ENCODE assay signal across 21 cellular contexts in genomic region chr1:54619749-54620148, GRCh38. TPM values are rescaled to one million over a fixed set of nuclear protein-coding genes. Genes with fewer than 3 reads are reported as not detected.
DNase-seq lines count a peak whose midpoint lies in the region; ATAC-seq and TF ChIP-seq lines count a peak whose summit lies in the region.
"Had no signal": no experiment of that assay in that cellular context is flagged by ENCODE, and none has a peak within 500 bp of the region (broad histone marks: within the 10 kb centered on the region; RNA-seq: fewer than 3 reads in every experiment).

No MANE protein-coding gene starts in this region.

- H3K9me3 ChIP-seq in neural progenitor cell (ENCODE audit: low read depth): no peaks in the 10 kb centered on the region
- H3K9me3 ChIP-seq: MG63 had no signal

- H3K27me3 ChIP-seq in neural progenitor cell: no peaks in the 10 kb centered on the region
- H3K27me3 ChIP-seq: MG63 had no signal

- TF ChIP-seq CTCF in glutamatergic neuron (IDR thresholded peaks at IDR 0.05; ENCODE audit: partially characterized antibody, unreplicated experiment) (no peak), neural progenitor cell (IDR thresholded peaks at IDR 0.05) (no peak)

- no peak for ATAC-seq in GM19324 (IDR thresholded peaks at IDR 0.05; ENCODE audit: low FRiP score, unreplicated experiment)
- no peak for ATAC-seq in activated CD8-positive, alpha-beta T cell treated with anti-CD3 and anti-CD28 coated beads, Interleukin-2, amount 10 ng/mL, durations not matched to agents 7 days and 5 days
- no peak for ATAC-seq in GM21390 (IDR thresholded peaks at IDR 0.05; ENCODE audit: unreplicated experiment)

- H3K4me3 Mint-ChIP-seq in glutamatergic neuron (ENCODE audit: unreplicated experiment) (peak overlapping the region; percentile 5), neural progenitor cell (no peak overlapping the region)
- no peak overlapping the region for H3K4me3 Mint-ChIP-seq in activated CD8-positive, alpha-beta T cell treated with anti-CD3 and anti-CD28 coated beads, Interleukin-2, amount 10 ng/mL, durations not matched to agents 7 days and 5 days
- H3K4me3 Mint-ChIP-seq: B cell; CD4-positive, alpha-beta memory T cell had no signal

- no peak overlapping the region for H3K4me3 ChIP-seq in neural progenitor cell
- H3K4me3 ChIP-seq: MG63 had no signal

- peaks cover 2% of the 10 kb centered on the region for H3K27me3 Mint-ChIP-seq in glutamatergic neuron (ENCODE audit: unreplicated experiment)
- H3K27me3 Mint-ChIP-seq in neural progenitor cell (ENCODE audit: insufficient read depth, low read depth): peaks cover 6% of the 10 kb centered on the region
- peaks cover 3% of the 10 kb centered on the region for H3K27me3 Mint-ChIP-seq in activated CD8-positive, alpha-beta T cell treated with anti-CD3 and anti-CD28 coated beads, Interleukin-2, amount 10 ng/mL, durations not matched to agents 7 days and 5 days (ENCODE audit: low read depth)

- no peak for TF ChIP-seq POLR2A in erythroblast (IDR thresholded peaks at IDR 0.05; ENCODE audit: low read length)

- no peaks in the 10 kb centered on the region for H3K79me2 ChIP-seq in neural progenitor cell (ENCODE audit: low read depth)

- H3K4me2 ChIP-seq in neural progenitor cell: no peak overlapping the region

- H3F3A ChIP-seq in neural progenitor cell (ENCODE audit: low read depth): no peaks in the 10 kb centered on the region

- CTCF ChIA-PET in activated CD8-positive, alpha-beta T cell treated with anti-CD3 and anti-CD28 coated beads, Interleukin-2, amount 10 ng/mL, durations not matched to agents 7 days and 5 days (lab: Charles Lee): no interaction called here

- no peaks in the 10 kb centered on the region for H3K36me3 ChIP-seq in neural progenitor cell
- H3K36me3 ChIP-seq: MG63 had no signal

- H3K36me3 Mint-ChIP-seq in glutamatergic neuron (ENCODE audit: unreplicated experiment): no peaks in the 10 kb centered on the region
- no peaks in the 10 kb centered on the region for H3K36me3 Mint-ChIP-seq in neural progenitor cell
- no peaks in the 10 kb centered on the region for H3K36me3 Mint-ChIP-seq in activated CD8-positive, alpha-beta T cell treated with anti-CD3 and anti-CD28 coated beads, Interleukin-2, amount 10 ng/mL, durations not matched to agents 7 days and 5 days (ENCODE audit: low read depth)
- H3K36me3 Mint-ChIP-seq: CD4-positive, alpha-beta memory T cell had no signal

- H3K9me3 Mint-ChIP-seq in glutamatergic neuron (ENCODE audit: unreplicated experiment) (peaks cover 5% of the 10 kb centered on the region), neural progenitor cell (no peaks in the 10 kb centered on the region)
- H3K9me3 Mint-ChIP-seq in activated CD8-positive, alpha-beta T cell treated with anti-CD3 and anti-CD28 coated beads, Interleukin-2, amount 10 ng/mL, durations not matched to agents 7 days and 5 days (ENCODE audit: insufficient read depth): no peaks in the 10 kb centered on the region
- H3K9me3 Mint-ChIP-seq: CD4-positive, alpha-beta memory T cell had no signal

- DNase-seq in DMS 273 (lab: John Stamatoyannopoulos, UW; ENCODE audit: unreplicated experiment): peak; percentile 37
- no peak for DNase-seq in DMS 273 treated with DMSO at 0.1 percent for 48 hours (lab: John Stamatoyannopoulos, UW)
- peak; percentile 35 for DNase-seq in glutamatergic neuron
- DNase-seq in neural progenitor cell (ENCODE audit: low spot score): peak; percentile 26
- DNase-seq in activated CD8-positive, alpha-beta T cell treated with anti-CD3 and anti-CD28 coated beads, Interleukin-2, amount 10 ng/mL, durations not matched to agents 7 days and 5 days: no peak
- no peak for DNase-seq in erythroblast (lab: John Stamatoyannopoulos, UW)
- DNase-seq: Calu3; CD4-positive, alpha-beta memory T cell; GF-D8; IMR-90; Karpas-422; MG63; NCI-H1092 treated with DMSO at 0.1 percent for 48 hours; NCI-H1694; NCI-H510A treated with DMSO at 0.1 percent for 48 hours; NCI-H82 had no signal

- H3K9ac ChIP-seq in neural progenitor cell: no peak overlapping the region

- H3K27ac Mint-ChIP-seq in glutamatergic neuron (ENCODE audit: unreplicated experiment): no peak overlapping the region
- no peak overlapping the region for H3K27ac Mint-ChIP-seq in neural progenitor cell
- H3K27ac Mint-ChIP-seq in activated CD8-positive, alpha-beta T cell treated with anti-CD3 and anti-CD28 coated beads, Interleukin-2, amount 10 ng/mL, durations not matched to agents 7 days and 5 days: no peak overlapping the region
- H3K27ac Mint-ChIP-seq: B cell had no signal

- no peaks in the 10 kb centered on the region for H4K20me1 ChIP-seq in neural progenitor cell (ENCODE audit: low read depth)

- H3K4me1 ChIP-seq in neural progenitor cell: peaks cover 5% of the 10 kb centered on the region

- POLR2A ChIA-PET in activated CD8-positive, alpha-beta T cell treated with anti-CD3 and anti-CD28 coated beads, Interleukin-2, amount 10 ng/mL, durations not matched to agents 7 days and 5 days (lab: Charles Lee): interaction anchor here (0.7 kb wide), 1 partner anchor 1836 kb away, joined by 3 read pairs; no protein-coding TSS in a partner anchor

- H3K4me1 Mint-ChIP-seq in glutamatergic neuron (ENCODE audit: low read depth, unreplicated experiment): peaks cover 7% of the 10 kb centered on the region
- peaks cover 23% of the 10 kb centered on the region for H3K4me1 Mint-ChIP-seq in neural progenitor cell
- H3K4me1 Mint-ChIP-seq in activated CD8-positive, alpha-beta T cell treated with anti-CD3 and anti-CD28 coated beads, Interleukin-2, amount 10 ng/mL, durations not matched to agents 7 days and 5 days (ENCODE audit: low read depth): no peaks in the 10 kb centered on the region
- H3K4me1 Mint-ChIP-seq: B cell; CD4-positive, alpha-beta memory T cell had no signal

- no peak overlapping the region for H3K27ac ChIP-seq in neural progenitor cell
- H3K27ac ChIP-seq: 22Rv1 had no signal

- peak overlapping the region; percentile 42 for H2AFZ ChIP-seq in neural progenitor cell (replicated peaks)

RNA-seq across cellular contexts. Expression of gene FAM151A, which starts 3.6 kb away (rescaled TPM):
- total RNA-seq in glutamatergic neuron (ENCODE audit: unreplicated experiment): not detected
- total RNA-seq in neural progenitor cell (ENCODE audit: low replicate concordance): not detected in 2 replicates
- total RNA-seq in activated CD8-positive, alpha-beta T cell treated with anti-CD3 and anti-CD28 coated beads, Interleukin-2, amount 10 ng/mL, durations not matched to agents 7 days and 5 days: not detected
- total RNA-seq: B cell; Calu3; CD4-positive, alpha-beta memory T cell; HT-29; IMR-90 had no signal

RNA-seq across cellular contexts. Expression of gene MROH7, which starts 21.8 kb away (rescaled TPM):
- not detected for total RNA-seq in glutamatergic neuron (ENCODE audit: unreplicated experiment)
- 0.21 and 0.34 TPM in 2 replicates for total RNA-seq in neural progenitor cell (ENCODE audit: low replicate concordance)
- not detected for total RNA-seq in activated CD8-positive, alpha-beta T cell treated with anti-CD3 and anti-CD28 coated beads, Interleukin-2, amount 10 ng/mL, durations not matched to agents 7 days and 5 days
- total RNA-seq: B cell, IMR-90 had no signal

Comparison
In these comparisons a context has a peak if more than half of its experiments do, and no peak if none do; other contexts are left out.
1. DNase-seq: peak in DMS 273 (single experiment), glutamatergic neuron (single experiment) and neural progenitor cell (single experiment); none in DMS 273 treated with DMSO at 0.1 percent for 48 hours (single experiment), activated CD8-positive, alpha-beta T cell treated with anti-CD3 and anti-CD28 coated beads, Interleukin-2, amount 10 ng/mL, durations not matched to agents 7 days and 5 days (single experiment) and erythroblast (0 of 2).